11 cellular contexts compared by ENCODE assay signal in genomic region chr2:68907923-68908253, GRCh38. TPM values are rescaled to one million over a fixed set of nuclear protein-coding genes. Genes with fewer than 3 reads are reported as not detected.
A peak's percentile ranks its signal among the peaks of the same experiment; 100 is the strongest.
DNase-seq lines count a peak whose midpoint lies in the region; ATAC-seq and TF ChIP-seq lines count a peak whose summit lies in the region.
"Had no signal": no experiment of that assay in that cellular context is flagged by ENCODE, and none has a peak within 500 bp of the region (broad histone marks: within the 10 kb centered on the region; RNA-seq: fewer than 3 reads in every experiment).

No MANE protein-coding gene starts in this region.

- TF ChIP-seq CTCF in transverse colon (IDR thresholded peaks at IDR 0.05) (no peak), GM23338 (conservative IDR thresholded peaks at IDR 0.05; ENCODE audit: low read depth in 2 of 2) (no peak)

- H3K36me3 Mint-ChIP-seq in activated naive CD4-positive, alpha-beta T cell treated with anti-CD3 and anti-CD28 coated beads, Interleukin-2, amount 50 U/mL, for 72 hours: peaks cover 0 to 5% of the 10 kb centered on the region in 2 donors
- H3K36me3 Mint-ChIP-seq in GM23338 (ENCODE audit: low read depth): no peaks in the 10 kb centered on the region; the same call in 2 of the 3 replicates

- H3K9me3 Mint-ChIP-seq in activated naive CD4-positive, alpha-beta T cell treated with anti-CD3 and anti-CD28 coated beads, Interleukin-2, amount 50 U/mL, for 72 hours: no peaks in the 10 kb centered on the region
- no peaks in the 10 kb centered on the region for H3K9me3 Mint-ChIP-seq in GM23338

- H3K4me1 Mint-ChIP-seq in GM23338: peaks cover 15% of the 10 kb centered on the region

- H3K9me2 ChIP-seq in GM23338 (ENCODE audit: insufficient read depth): peaks cover 8% of the 10 kb centered on the region; the same call in 1 of the 2 replicates

- no peak overlapping the region for H3K4me3 Mint-ChIP-seq in GM23338

- peak overlapping the region; percentile 92 to 97 for H3K27ac Mint-ChIP-seq in activated naive CD4-positive, alpha-beta T cell treated with anti-CD3 and anti-CD28 coated beads, Interleukin-2, amount 50 U/mL, for 72 hours
- H3K27ac Mint-ChIP-seq in GM23338: no peak overlapping the region

- ATAC-seq in right cardiac atrium: peak in 1 of 2 donors; percentile 4
- ATAC-seq in HG03103 (IDR thresholded peaks at IDR 0.05; ENCODE audit: low read depth, unreplicated experiment): peak; percentile 14
- ATAC-seq in activated naive CD4-positive, alpha-beta T cell treated with anti-CD3 and anti-CD28 coated beads, Interleukin-2, amount 50 U/mL, for 72 hours: peak; percentile 20 to 34
- ATAC-seq in GM23338: no peak
- ATAC-seq in GM21737 (IDR thresholded peaks at IDR 0.05; ENCODE audit: unreplicated experiment): no peak

- H3K27me3 ChIP-seq in right cardiac atrium (ENCODE audit: control insufficient read depth, insufficient read depth) (no peaks in the 10 kb centered on the region), transverse colon (no peaks in the 10 kb centered on the region), GM23338 (ENCODE audit: insufficient read depth) (no peaks in the 10 kb centered on the region)
- H3K27me3 ChIP-seq: cardiac muscle cell, SJSA1 had no signal

- in situ Hi-C loops in transverse colon (cut with MboI; ENCODE audit: low pct_ligation_motif_present in 1 of 4, low pct_unique_long_range_greater_than_20kb in 1 of 4, low sequenced_read_pairs in 3 of 4): loop anchor here (5.0 to 25.0 kb wide), 5 partner anchors 156 to 421 kb away; partner anchors contain the start of gene ARHGAP25 (in 1 of the 4)

- TF ChIP-seq POLR2A in transverse colon (IDR thresholded peaks at IDR 0.05): no peak

- H4K20me1 ChIP-seq in GM23338 (replicated peaks; ENCODE audit: insufficient read depth): no peaks in the 10 kb centered on the region

- no peak for DNase-seq in right cardiac atrium
- no peak for DNase-seq in cardiac septum (ENCODE audit: low spot score)
- DNase-seq in activated naive CD4-positive, alpha-beta T cell treated with anti-CD3 and anti-CD28 coated beads, Interleukin-2, amount 50 U/mL, for 72 hours (ENCODE audit: low spot score in 2 of 2): peak in 1 of 2 donors; percentile 12
- DNase-seq in transverse colon: no peak
- DNase-seq in GM23338 (ENCODE audit: low spot score): no peak
- no peak for DNase-seq in NCI-H146 treated with DMSO at 0.1 percent for 48 hours (lab: John Stamatoyannopoulos, UW; ENCODE audit: unreplicated experiment)

- H3K27ac ChIP-seq in right cardiac atrium (ENCODE audit: low read length) (peak overlapping the region; percentile 81), transverse colon (peak overlapping the region; percentile 43 to 65 (median 48)), GM23338 (ENCODE audit: low read depth) (no peak overlapping the region)
- H3K27ac ChIP-seq: cardiac muscle cell, SJSA1 had no signal

- H3K4me3 ChIP-seq in right cardiac atrium (ENCODE audit: low read length) (no peak overlapping the region), transverse colon (no peak overlapping the region), GM23338 (no peak overlapping the region)
- H3K4me3 ChIP-seq: cardiac muscle cell, SJSA1 had no signal

- H3F3A ChIP-seq in GM23338 (replicated peaks; ENCODE audit: low read depth): no peaks in the 10 kb centered on the region

- no peak overlapping the region for H3K4me2 ChIP-seq in GM23338

- no peaks in the 10 kb centered on the region for H3K36me3 ChIP-seq in transverse colon
- no peaks in the 10 kb centered on the region for H3K36me3 ChIP-seq in GM23338 (ENCODE audit: insufficient read depth)
- H3K36me3 ChIP-seq: cardiac muscle cell, SJSA1 had no signal

- H3K9me3 ChIP-seq in right cardiac atrium (ENCODE audit: control insufficient read depth, low read length) (no peaks in the 10 kb centered on the region), transverse colon (no peaks in the 10 kb centered on the region)
- H3K9me3 ChIP-seq: SJSA1 had no signal

- H3K4me1 ChIP-seq in right cardiac atrium (ENCODE audit: control insufficient read depth, insufficient read depth, low read length) (peaks cover 7% of the 10 kb centered on the region), transverse colon (peaks cover 11 to 17% (median 13%) of the 10 kb centered on the region in 4 donors), GM23338 (ENCODE audit: insufficient read depth) (peaks cover 15% of the 10 kb centered on the region)

- H2AFZ ChIP-seq in GM23338: no peak overlapping the region; the same call in 1 of the 2 replicates

- 85% methylated on average over 4 of the region's 4 CpGs for WGBS in right cardiac atrium
- 48 to 84% methylated on average over 2 to 4 of the region's 4 CpGs for WGBS in transverse colon (ENCODE audit: low coverage in 1 of 2), 2 donors

- intact Hi-C loops in right cardiac atrium (cut with DNase I) (no loop called here), cardiac septum (cut with DNase I) (loop anchor here (2.0 to 5.0 kb wide), 3 partner anchors 75 to 191 kb away; no protein-coding TSS in a partner anchor), transverse colon (cut with DNase I; ENCODE audit: low total_unique reads) (loop anchor here (5.0 kb wide), 1 partner anchor 156 kb away; no protein-coding TSS in a partner anchor)

- H3K79me2 ChIP-seq in GM23338 (replicated peaks; ENCODE audit: insufficient read depth): no peaks in the 10 kb centered on the region

- H3K27me3 Mint-ChIP-seq in GM23338 (ENCODE audit: insufficient read depth, low read depth, poor library complexity): peaks cover 4% of the 10 kb centered on the region

- TF ChIP-seq EP300 in transverse colon (IDR thresholded peaks at IDR 0.05; ENCODE audit: low read depth): no peak

TF ChIP-seq in GM23338, 12 proteins besides CTCF, POLR2A, EP300 and RAD21:
- no peak for TF ChIP-seq REST (IDR thresholded peaks at IDR 0.05; ENCODE audit: unreplicated experiment)
- TF ChIP-seq EZH2 (IDR thresholded peaks at IDR 0.05; ENCODE audit: low read depth, unreplicated experiment): no peak
- no peak for TF ChIP-seq JUNB (IDR thresholded peaks at IDR 0.05; ENCODE audit: unreplicated experiment)
- no peak for TF ChIP-seq POLR2AphosphoS5 (IDR thresholded peaks at IDR 0.05; ENCODE audit: low read depth)
- TF ChIP-seq ZNF114 (CRISPR knock-in tag; IDR thresholded peaks at IDR 0.05): no peak
- no peak for TF ChIP-seq STAT1 (IDR thresholded peaks at IDR 0.05; ENCODE audit: unreplicated experiment)
- TF ChIP-seq CREB1 (CRISPR knock-in tag; IDR thresholded peaks at IDR 0.05; ENCODE audit: low read depth): no peak

RNA-seq across cellular contexts. Expression of gene BMP10, which starts 36.7 kb away (rescaled TPM):
- total RNA-seq in right cardiac atrium (1,000 to 10,000 TPM; 1,953 to 6,380 (median 2,692) TPM), cardiac septum (0.83 TPM), transverse colon (not detected)
- polyA plus RNA-seq in right cardiac atrium (153 TPM), GM23338 (2016; fragmentation: Nextera tagmentation; extraction: Ambion mirVana) (not detected in 2 replicates)
- not detected for total RNA-seq in activated naive CD4-positive, alpha-beta T cell treated with anti-CD3 and anti-CD28 coated beads, Interleukin-2, amount 50 U/mL, for 72 hours
- not detected in 2 replicates for total RNA-seq in GM23338 (2014; rRNA removed; shearing (Covaris generic))
- total RNA-seq: SJSA1 had no signal

RNA-seq across cellular contexts. Expression of gene GKN2, which starts 44.8 kb away (rescaled TPM):
- total RNA-seq in right cardiac atrium (not detected), cardiac septum (not detected), transverse colon (not detected)
- polyA plus RNA-seq in right cardiac atrium (not detected), GM23338 (2016; fragmentation: Nextera tagmentation; extraction: Ambion mirVana) (not detected in 2 replicates)
- total RNA-seq in activated naive CD4-positive, alpha-beta T cell treated with anti-CD3 and anti-CD28 coated beads, Interleukin-2, amount 50 U/mL, for 72 hours: not detected
- not detected in 2 replicates for total RNA-seq in GM23338 (2014; rRNA removed; shearing (Covaris generic))
- total RNA-seq: cardiac muscle cell, SJSA1 had no signal
- polyA plus RNA-seq: cardiac muscle cell, liver had no signal

Comparison
In these comparisons a context has a peak if more than half of its experiments do, and no peak if none do; other contexts are left out.
1. RNA of gene BMP10, which starts 36.7 kb away (total RNA-seq): 1,953 to 6,380 TPM in right cardiac atrium; 0.83 TPM in cardiac septum (single experiment), not detected in activated naive CD4-positive, alpha-beta T cell treated with anti-CD3 and anti-CD28 coated beads, Interleukin-2, amount 50 U/mL, for 72 hours, not detected in transverse colon and not detected in GM23338; every median in the first group is over 1,000 times any median in the second.
2. intact Hi-C loops: an anchor here in cardiac septum (2.0 to 5.0 kb wide) and transverse colon (5.0 kb wide); none called in right cardiac atrium.
3. ATAC-seq: peak in HG03103 (single experiment) and activated naive CD4-positive, alpha-beta T cell treated with anti-CD3 and anti-CD28 coated beads, Interleukin-2, amount 50 U/mL, for 72 hours (2 of 2); none in GM23338 (single experiment) and GM21737 (single experiment).